1 cellular context compared by ENCODE assay signal in genomic region chrX:153924149-153924861, GRCh38.
TF ChIP-seq lines count a peak whose summit lies in the region.

No MANE protein-coding gene starts in this region.

TF ChIP-seq in GM23338, 12 proteins besides CTCF, POLR2A, EP300 and RAD21 (continued from another document):
- TF ChIP-seq ZNF462 (CRISPR knock-in tag; IDR thresholded peaks at IDR 0.05) = no peak
- TF ChIP-seq JUNB (IDR thresholded peaks at IDR 0.05; ENCODE audit: unreplicated experiment) = no peak
- TF ChIP-seq ETS1 (IDR thresholded peaks at IDR 0.05) = no peak
- no peak for TF ChIP-seq REST (IDR thresholded peaks at IDR 0.05; ENCODE audit: unreplicated experiment)
